ENCODE assay signal across 15 cellular contexts in genomic region chr3:127753898-127754410, GRCh38.
DNase-seq lines count a peak whose midpoint lies in the region; ATAC-seq and TF ChIP-seq lines count a peak whose summit lies in the region.
"Had no signal": no experiment of that assay in that cellular context is flagged by ENCODE, and none has a peak within 500 bp of the region (broad histone marks: within the 10 kb centered on the region; RNA-seq: fewer than 3 reads in every experiment).

No MANE protein-coding gene starts in this region.

- H3K9me3 Mint-ChIP-seq in naive thymus-derived CD4-positive, alpha-beta T cell: peaks cover 0 to 2% (median 0%) of the 10 kb centered on the region in 11 donors

- intact Hi-C loops in naive thymus-derived CD4-positive, alpha-beta T cell (cut with micrococcal nuclease): no loop called here

- no peaks in the 10 kb centered on the region for H3K4me1 ChIP-seq in naive thymus-derived CD4-positive, alpha-beta T cell (ENCODE audit: control insufficient read depth in 2 of 2, insufficient read depth in 2 of 2, low read length in 2 of 2)

- no peak overlapping the region for H3K4me3 Mint-ChIP-seq in T-helper 17 cell
- H3K4me3 Mint-ChIP-seq in naive thymus-derived CD4-positive, alpha-beta T cell: peak overlapping the region in 3 of 10 donors; percentile 4 to 41 (median 17)

- peak; percentile 62 for DNase-seq in GM10248 (ENCODE audit: extremely low spot score)
- DNase-seq in T-helper 17 cell: no peak
- no peak for DNase-seq in naive thymus-derived CD4-positive, alpha-beta T cell
- DNase-seq in occipital lobe (lab: John Stamatoyannopoulos, UW): no peak
- DNase-seq in HT-29 (ENCODE audit: low spot score): no peak
- DNase-seq in SIG-M5 treated with dmso at 0.1 percent for 504 hours (lab: John Stamatoyannopoulos, UW; ENCODE audit: unreplicated experiment): no peak
- DNase-seq: amniotic stem cell; CD4-positive, CD25-positive, alpha-beta regulatory T cell; left colon; MM.1S; NCI-H446 treated with DMSO at 0.1 percent for 48 hours; ovary had no signal

- POLR2A ChIA-PET in GM10248 (lab: Yijun Ruan, JAX): interaction anchor here (2.6 kb wide), 1 partner anchor 9 kb away, joined by 19 read pairs; no protein-coding TSS in a partner anchor
- POLR2A ChIA-PET in naive thymus-derived CD4-positive, alpha-beta T cell (lab: Charles Lee): no interaction called here

- no peaks in the 10 kb centered on the region for H3K9me3 ChIP-seq in T-helper 17 cell (ENCODE audit: control insufficient read depth, low read length, poor library complexity, severe bottlenecking)
- H3K9me3 ChIP-seq in naive thymus-derived CD4-positive, alpha-beta T cell (ENCODE audit: control insufficient read depth in 2 of 3, low read length in 3 of 3): no peaks in the 10 kb centered on the region
- H3K9me3 ChIP-seq: ovary, Peyer's patch had no signal

- H3K4me1 Mint-ChIP-seq in T-helper 17 cell: peaks cover 18% of the 10 kb centered on the region
- peaks cover 0 to 21% (median 12%) of the 10 kb centered on the region in 7 donors for H3K4me1 Mint-ChIP-seq in naive thymus-derived CD4-positive, alpha-beta T cell

- H3K27ac Mint-ChIP-seq in T-helper 17 cell: peak overlapping the region; percentile 41
- no peak overlapping the region for H3K27ac Mint-ChIP-seq in naive thymus-derived CD4-positive, alpha-beta T cell
- H3K27ac Mint-ChIP-seq: CD4-positive, CD25-positive, alpha-beta regulatory T cell had no signal

- ATAC-seq in GM19463 (IDR thresholded peaks at IDR 0.05; ENCODE audit: unreplicated experiment): peak; percentile 21
- no peak for ATAC-seq in T-helper 17 cell
- ATAC-seq in naive thymus-derived CD4-positive, alpha-beta T cell: peak; percentile 69
- ATAC-seq in HG03378 (IDR thresholded peaks at IDR 0.05; ENCODE audit: unreplicated experiment): no peak
- ATAC-seq: left colon had no signal

- no peak for TF ChIP-seq CTCF in GM10248 (IDR thresholded peaks at IDR 0.05; ENCODE audit: control extremely low read depth, extremely low read depth, low read depth, missing control alignments)

- H3K27me3 ChIP-seq in naive thymus-derived CD4-positive, alpha-beta T cell (ENCODE audit: control insufficient read depth in 2 of 2, insufficient read depth in 2 of 2, low read length in 2 of 2): no peaks in the 10 kb centered on the region
- H3K27me3 ChIP-seq: ovary, Peyer's patch had no signal

- CTCF ChIA-PET in GM10248 (lab: Yijun Ruan, JAX): interaction anchor here (0.9 to 9.7 kb wide), 7 partner anchors 10 to 195 kb away, joined by 3 to 112 read pairs (median 3); partner anchors contain the start of gene MGLL
- CTCF ChIA-PET in naive thymus-derived CD4-positive, alpha-beta T cell (lab: Charles Lee): no interaction called here

- no peaks in the 10 kb centered on the region for H3K36me3 ChIP-seq in naive thymus-derived CD4-positive, alpha-beta T cell (ENCODE audit: control insufficient read depth in 2 of 3, insufficient read depth in 3 of 3, low read length in 3 of 3)
- H3K36me3 ChIP-seq: ovary, Peyer's patch had no signal

- no peak overlapping the region for H3K27ac ChIP-seq in naive thymus-derived CD4-positive, alpha-beta T cell (ENCODE audit: low read depth, low read length)
- H3K27ac ChIP-seq: ovary had no signal

- H3K4me3 ChIP-seq in naive thymus-derived CD4-positive, alpha-beta T cell (ENCODE audit: low read length): no peak overlapping the region
- H3K4me3 ChIP-seq: ovary had no signal

- peaks cover 1% of the 10 kb centered on the region for H3K36me3 Mint-ChIP-seq in T-helper 17 cell (ENCODE audit: low read depth)
- no peaks in the 10 kb centered on the region for H3K36me3 Mint-ChIP-seq in naive thymus-derived CD4-positive, alpha-beta T cell
- H3K36me3 Mint-ChIP-seq: CD4-positive, CD25-positive, alpha-beta regulatory T cell had no signal

- peaks cover 68% of the 10 kb centered on the region for H3K27me3 Mint-ChIP-seq in T-helper 17 cell
- peaks cover 0 to 21% (median 2%) of the 10 kb centered on the region in 5 donors for H3K27me3 Mint-ChIP-seq in naive thymus-derived CD4-positive, alpha-beta T cell

Comparison
In these comparisons a context has a peak if more than half of its experiments do, and no peak if none do; other contexts are left out.
1. ATAC-seq: peak in GM19463 (single experiment) and naive thymus-derived CD4-positive, alpha-beta T cell (single experiment); none in T-helper 17 cell (single experiment) and HG03378 (single experiment).